In the genomic region with DNA sequence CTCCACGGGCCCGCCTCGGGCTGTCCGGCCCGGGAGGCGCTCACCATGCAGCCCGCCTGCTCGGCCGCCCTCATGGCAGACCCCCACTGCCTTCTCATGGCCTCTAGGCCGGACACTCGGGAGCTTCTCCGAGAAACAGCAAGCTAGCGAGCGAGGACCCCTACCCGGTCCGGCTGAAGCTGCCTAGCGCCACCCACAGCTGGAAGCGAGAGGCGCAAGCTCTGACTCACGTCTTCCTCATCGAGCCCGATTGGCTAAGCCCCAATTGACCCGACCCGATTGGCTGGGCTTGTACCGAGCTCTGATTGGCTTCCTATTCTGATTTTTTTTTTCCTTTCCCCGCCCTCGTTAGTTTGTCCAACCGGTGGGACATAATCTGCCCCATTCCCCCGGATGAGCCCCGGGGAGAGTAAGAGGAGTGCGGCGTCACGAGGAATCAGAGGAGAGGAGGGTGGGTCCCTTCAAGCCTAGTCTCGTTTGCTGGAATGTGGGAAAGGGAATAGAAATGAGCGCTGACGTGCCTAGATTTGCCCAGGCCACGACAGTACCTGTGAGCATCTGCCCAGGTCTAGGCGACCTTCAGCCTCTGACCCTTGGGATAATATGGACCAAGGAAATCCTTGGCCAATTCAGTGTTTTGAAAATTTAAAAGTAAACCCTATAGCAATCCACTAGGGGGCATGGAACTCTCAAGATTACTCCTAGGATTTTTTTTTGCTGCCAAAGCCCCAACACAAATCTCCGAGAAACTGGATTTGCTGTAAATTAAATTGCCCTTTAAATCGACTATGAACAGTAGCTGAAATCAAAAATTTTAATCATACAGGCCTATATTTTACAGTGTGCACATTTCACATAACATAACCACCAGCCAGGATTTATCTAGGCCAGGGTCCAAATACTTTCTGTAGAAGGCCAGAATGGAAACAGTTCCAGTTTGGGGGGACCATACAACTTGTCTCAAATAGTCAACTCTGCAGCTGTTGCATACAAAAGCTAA, we compare ENCODE assay signal across 8 cellular contexts. TPM values are rescaled to one million over a fixed set of nuclear protein-coding genes. Genes with fewer than 3 reads are reported as not detected.
DNase-seq lines count a peak whose midpoint lies in the region; ATAC-seq and TF ChIP-seq lines count a peak whose summit lies in the region.

A gene with protein sequence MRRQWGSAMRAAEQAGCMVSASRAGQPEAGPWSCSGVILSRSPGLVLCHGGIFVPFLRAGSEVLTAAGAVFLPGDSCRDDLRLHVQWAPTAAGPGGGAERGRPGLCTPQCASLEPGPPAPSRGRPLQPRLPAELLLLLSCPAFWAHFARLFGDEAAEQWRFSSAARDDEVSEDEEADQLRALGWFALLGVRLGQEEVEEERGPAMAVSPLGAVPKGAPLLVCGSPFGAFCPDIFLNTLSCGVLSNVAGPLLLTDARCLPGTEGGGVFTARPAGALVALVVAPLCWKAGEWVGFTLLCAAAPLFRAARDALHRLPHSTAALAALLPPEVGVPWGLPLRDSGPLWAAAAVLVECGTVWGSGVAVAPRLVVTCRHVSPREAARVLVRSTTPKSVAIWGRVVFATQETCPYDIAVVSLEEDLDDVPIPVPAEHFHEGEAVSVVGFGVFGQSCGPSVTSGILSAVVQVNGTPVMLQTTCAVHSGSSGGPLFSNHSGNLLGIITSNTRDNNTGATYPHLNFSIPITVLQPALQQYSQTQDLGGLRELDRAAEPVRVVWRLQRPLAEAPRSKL (minus strand): TSS at position 212 of the 1,000 bp plus-strand sequence. CDS start 114 bp downstream, at position 98.

- TSS peak; percentile 98 for BruUV-seq in Caco-2 (replicated peaks; lab: Mats Ljungman, UMichigan)

- CTCF ChIA-PET in Caco-2 (lab: Charles Lee) = interaction anchor here (0.6 to 3.6 kb wide), 65 partner anchors 10 to 1492 kb away, joined by 3 to 124 read pairs (median 6); a partner anchor contains a TSS
- CTCF ChIA-PET in activated CD8-positive, alpha-beta memory T cell treated with anti-CD3 and anti-CD28 coated beads for 36 hours (lab: Charles Lee) = interaction anchor here (0.9 to 3.9 kb wide), 11 partner anchors 12 to 217 kb away, joined by 3 to 32 read pairs (median 5); a partner anchor contains a TSS

- H3K4me3 ChIP-seq in Caco-2 (ENCODE audit: low read depth, low read length) = peak within 1 kb of the TSS; percentile 74
- H3K4me3 ChIP-seq in effector memory CD4-positive, alpha-beta T cell (ENCODE audit: insufficient read depth, low read depth, low read length, poor library complexity, severe bottlenecking) = peak within 1 kb of the TSS; percentile 82

- H3K9me3 ChIP-seq in Caco-2 = no peaks in the 10 kb centered on the region
- H3K9me3 ChIP-seq in effector memory CD4-positive, alpha-beta T cell (ENCODE audit: control insufficient read depth, low read length) = no peaks in the 10 kb centered on the region

- ATAC-seq in GM21360 (IDR thresholded peaks at IDR 0.05; ENCODE audit: unreplicated experiment) = peak; percentile 84

- H3K4me3 Mint-ChIP-seq in Caco-2 (ENCODE audit: unreplicated experiment) = peak within 1 kb of the TSS; percentile 98

- peaks cover 8% of the 10 kb centered on the region for H3K4me1 Mint-ChIP-seq in Caco-2 (ENCODE audit: low read depth, unreplicated experiment)

- peaks cover 15% of the 10 kb centered on the region; the same call in 1 of the 2 replicates for H3K4me1 ChIP-seq in Caco-2
- peaks cover 15% of the 10 kb centered on the region for H3K4me1 ChIP-seq in effector memory CD4-positive, alpha-beta T cell (ENCODE audit: control insufficient read depth, insufficient read depth, low read length, poor library complexity, severe bottlenecking)

- H3K36me3 ChIP-seq in Caco-2 (ENCODE audit: control insufficient read depth, insufficient read depth, low read length) = peaks cover 8% of the 10 kb centered on the region
- peaks cover 11% of the 10 kb centered on the region for H3K36me3 ChIP-seq in effector memory CD4-positive, alpha-beta T cell (ENCODE audit: control insufficient read depth, insufficient read depth, low read length)

- intact Hi-C loops in Caco-2 (cut with micrococcal nuclease; ENCODE audit: unreplicated experiment) = loop anchor here (1.0 to 2.0 kb wide), 9 partner anchors 14 to 236 kb away; a partner anchor contains a TSS

- H3K27me3 Mint-ChIP-seq in Caco-2 (ENCODE audit: insufficient read depth, unreplicated experiment) = no peaks in the 10 kb centered on the region

- DNase-seq in Caco-2 (peak; percentile 100), HT1080 (ENCODE audit: low read depth) (peak; percentile 98), NOMO-1 (lab: John Stamatoyannopoulos, UW; ENCODE audit: unreplicated experiment in 2 of 2) (peak; percentile 96 to 97), medulla oblongata (ENCODE audit: extremely low spot score) (peak; percentile 99)
- peak; percentile 82 to 90 (median 87) for DNase-seq in effector memory CD4-positive, alpha-beta T cell
- peak; percentile 86 for DNase-seq in stimulated activated CD8-positive, alpha-beta memory T cell treated with anti-CD3 and anti-CD28 coated beads, Interleukin-12 subunit alpha, Interleukin-12 subunit beta, amount 100 ng/mL, for 1 hour (ENCODE audit: low read depth)

- H3K27ac ChIP-seq in effector memory CD4-positive, alpha-beta T cell (ENCODE audit: insufficient read depth, low read length, poor library complexity, severe bottlenecking) = peak within 1 kb of the TSS; percentile 87

- peak; percentile 67 to 98 for TF ChIP-seq CTCF in Caco-2 (IDR thresholded peaks at IDR 0.05; ENCODE audit: insufficient read depth in 1 of 2, low read depth in 1 of 2, low read length in 1 of 2, severe bottlenecking in 1 of 2, unreplicated experiment in 1 of 2)

- POLR2A ChIA-PET in Caco-2 (lab: Charles Lee) = interaction anchor here (0.5 to 2.4 kb wide), 50 partner anchors 8 to 1693 kb away, joined by 3 to 128 read pairs (median 5); a partner anchor contains a TSS
- POLR2A ChIA-PET in activated CD8-positive, alpha-beta memory T cell treated with anti-CD3 and anti-CD28 coated beads for 36 hours (lab: Charles Lee) = interaction anchor here (0.6 to 2.8 kb wide), 12 partner anchors 11 to 455 kb away, joined by 3 to 34 read pairs (median 4); a partner anchor contains a TSS

- H3K9me3 Mint-ChIP-seq in Caco-2 (ENCODE audit: unreplicated experiment) = no peaks in the 10 kb centered on the region

- H3K27ac Mint-ChIP-seq in Caco-2 (ENCODE audit: unreplicated experiment) = peak within 1 kb of the TSS; percentile 68

- H3K36me3 Mint-ChIP-seq in Caco-2 (ENCODE audit: insufficient read depth, unreplicated experiment) = peaks cover 52% of the 10 kb centered on the region

- H3K27me3 ChIP-seq in Caco-2 (replicated peaks; ENCODE audit: control insufficient read depth, insufficient read depth, low read length) = no peaks in the 10 kb centered on the region
- no peaks in the 10 kb centered on the region for H3K27me3 ChIP-seq in effector memory CD4-positive, alpha-beta T cell (replicated peaks; ENCODE audit: control insufficient read depth, insufficient read depth, low read length, poor library complexity, severe bottlenecking)

RNA-seq across cellular contexts. Expression of the gene that starts here (rescaled TPM):
- total RNA-seq in Caco-2 (2022) = 29.4 and 29.8 TPM in 2 replicates
- total RNA-seq in HT1080 (2014; rRNA removed; shearing (Covaris generic)) = 6.3 and 8.3 TPM in 2 replicates
- polyA plus RNA-seq in HT1080 (2015; cell fraction: cytosol; rRNA removed) = 7.0 and 7.2 TPM in 2 replicates
- polyA plus RNA-seq in HT1080 (2015; cell fraction: nucleus; rRNA removed) = 19.2 and 19.6 TPM in 2 replicates
- 10 to 100 TPM; 15.1 to 17.1 TPM for total RNA-seq in activated CD8-positive, alpha-beta memory T cell treated with anti-CD3 and anti-CD28 coated beads for 36 hours

Comparison
In these comparisons a context has a peak if more than half of its experiments do, and no peak if none do; other contexts are left out.
1. Peak in every context shown above with its lines: DNase-seq, ATAC-seq, H3K4me3 ChIP-seq and H3K27ac ChIP-seq.